ENCODE assay signal across 8 cellular contexts in the genomic region with DNA sequence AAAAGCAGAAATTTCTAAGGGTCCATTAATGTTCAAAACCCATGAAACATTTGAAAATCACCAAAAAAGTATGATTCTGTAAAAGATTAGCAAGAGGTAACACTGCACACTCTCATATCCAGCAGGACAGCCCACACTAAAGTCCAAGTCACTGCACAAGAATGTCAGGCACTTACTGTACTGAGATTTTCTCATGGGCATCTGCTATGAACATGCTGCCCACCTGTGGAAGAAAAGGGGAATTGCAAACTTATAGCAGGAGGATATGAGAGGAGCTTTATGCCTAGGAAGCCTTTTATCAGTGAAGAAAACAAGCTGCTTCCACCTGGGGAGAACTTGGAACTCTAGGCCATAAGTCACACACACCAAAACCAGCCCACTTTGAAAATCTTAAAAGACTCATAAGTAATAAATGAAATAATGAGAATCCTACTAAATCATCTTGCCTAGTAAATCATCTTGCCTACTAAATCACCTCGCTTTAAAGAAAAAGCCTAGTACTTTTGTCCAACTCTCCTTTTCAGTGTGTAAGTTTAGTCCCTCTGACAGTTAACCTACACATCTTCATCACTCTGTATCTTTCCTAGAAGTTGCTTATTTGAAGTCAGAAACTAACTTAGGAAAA. TPM values are rescaled to one million over a fixed set of nuclear protein-coding genes. Genes with fewer than 3 reads are reported as not detected.
DNase-seq lines count a peak whose midpoint lies in the region; ATAC-seq and TF ChIP-seq lines count a peak whose summit lies in the region.

No MANE protein-coding gene starts in this region.

- DNase-seq in Calu3 (peak; percentile 45), NCI-H1694 (lab: John Stamatoyannopoulos, UW) (peak; percentile 56), T1000 (lab: John Stamatoyannopoulos, UW) (peak; percentile 58), dedifferentiated amniotic fluid mesenchymal stem cell (ENCODE audit: extremely low spot score) (peak; percentile 93), right lobe of liver (peak in 1 of 3 donors; percentile 48), stomach (peak; percentile 47)
- no peak for DNase-seq in NK-92 treated with Interleukin-12 subunit alpha and Interleukin-12 subunit beta, amount 100 ng/mL, for 24 hours (lab: John Stamatoyannopoulos, UW)

- 91% methylated on average over 1 of the region's 1 CpG for WGBS in right lobe of liver (ENCODE audit: insufficient coverage, low coverage, low lambda C conversion rate, missing lambda C conversion rate)
- WGBS in stomach, 5 donors, result 97 to 100% (median 97%) methylated on average over 1 of the region's 1 CpG

- H3K4me1 ChIP-seq in right lobe of liver, result no peaks in the 10 kb centered on the region
- peaks cover 0 to 7% (median 2%) of the 10 kb centered on the region in 4 donors for H3K4me1 ChIP-seq in stomach

- TF ChIP-seq POLR2A in right lobe of liver (IDR thresholded peaks at IDR 0.05), result no peak
- TF ChIP-seq POLR2A in stomach (IDR thresholded peaks at IDR 0.05), result no peak

- ATAC-seq in GM21528 (IDR thresholded peaks at IDR 0.05; ENCODE audit: low FRiP score, unreplicated experiment), result peak; percentile 58
- peak; percentile 93 to 100 (median 98) for ATAC-seq in right lobe of liver

- H3K4me1 Mint-ChIP-seq in Calu3 (ENCODE audit: low read depth, unreplicated experiment), result peaks cover 18% of the 10 kb centered on the region

- no peaks in the 10 kb centered on the region for H3K9me3 Mint-ChIP-seq in Calu3 (ENCODE audit: low read depth, unreplicated experiment)

- H3K27me3 ChIP-seq in right lobe of liver (no peaks in the 10 kb centered on the region), stomach (no peaks in the 10 kb centered on the region)

- no peaks in the 10 kb centered on the region for H3K36me3 Mint-ChIP-seq in Calu3 (ENCODE audit: insufficient read depth, unreplicated experiment)

- CTCF ChIA-PET in Calu3 (lab: Charles Lee), result interaction anchor here (0.6 to 2.5 kb wide), 18 partner anchors 9 to 796 kb away, joined by 3 to 47 read pairs (median 4); no protein-coding TSS in a partner anchor

- H3K36me3 ChIP-seq in right lobe of liver, result peaks cover 0 to 39% (median 4%) of the 10 kb centered on the region in 4 donors
- H3K36me3 ChIP-seq in stomach, result peaks cover 4 to 81% (median 76%) of the 10 kb centered on the region in 4 donors

- no peak overlapping the region for H3K4me3 ChIP-seq in right lobe of liver
- no peak overlapping the region for H3K4me3 ChIP-seq in stomach

- H3K27ac Mint-ChIP-seq in Calu3 (ENCODE audit: unreplicated experiment), result peak overlapping the region; percentile 23

- no peak for TF ChIP-seq EP300 in stomach (IDR thresholded peaks at IDR 0.05)

- no TSS peak for BruUV-seq in Calu3 (replicated peaks; lab: Mats Ljungman, UMichigan)

- TF ChIP-seq CTCF in Calu3 (IDR thresholded peaks at IDR 0.05; ENCODE audit: unreplicated experiment) (peak; percentile 50), right lobe of liver (IDR thresholded peaks at IDR 0.05) (peak; percentile 84 to 95 (median 90)), stomach (IDR thresholded peaks at IDR 0.05) (peak in 5 of 7 experiments; percentile 76 to 94 (median 82))

- no peaks in the 10 kb centered on the region for H3K27me3 Mint-ChIP-seq in Calu3 (ENCODE audit: unreplicated experiment)

- no peaks in the 10 kb centered on the region for H3K9me3 ChIP-seq in right lobe of liver
- H3K9me3 ChIP-seq in stomach, result no peaks in the 10 kb centered on the region

- no peak overlapping the region for H3K4me3 Mint-ChIP-seq in Calu3 (ENCODE audit: low read depth, unreplicated experiment)

- H3K27ac ChIP-seq in right lobe of liver (no peak overlapping the region), stomach (no peak overlapping the region)

- intact Hi-C loops in Calu3 (cut with micrococcal nuclease; ENCODE audit: unreplicated experiment) (loop anchor here (1.0 kb wide), 2 partner anchors 121 to 170 kb away; no protein-coding TSS in a partner anchor), right lobe of liver (cut with DNase I) (loop anchor here (5.0 to 10.0 kb wide), 2 partner anchors 125 to 173 kb away; no protein-coding TSS in a partner anchor), stomach (cut with DNase I; ENCODE audit: low total_unique reads) (loop anchor here (10.0 kb wide), 1 partner anchor 175 kb away; no protein-coding TSS in a partner anchor)

RNA-seq across cellular contexts. Expression of a gene that starts 46.1 kb away (rescaled TPM):
- total RNA-seq in Calu3 (2022), result 14.1 and 14.5 TPM in 2 replicates
- total RNA-seq in right lobe of liver, result 10 to 100 TPM in 4 of 6 experiments, 1 to 10 TPM in 2; 8.5 to 13.4 (median 11.6) TPM
- 10 to 100 TPM in 4 of 5 donors, 1 to 10 TPM in 1; 3.5 to 29.0 (median 18.2) TPM for total RNA-seq in stomach
- 10 to 100 TPM; 10.1 to 18.1 (median 10.1) TPM for polyA plus RNA-seq in stomach

RNA-seq across cellular contexts. Expression of a gene that starts 55.2 kb away (rescaled TPM):
- 14.7 and 16.9 TPM in 2 replicates for total RNA-seq in Calu3 (2022)
- total RNA-seq in right lobe of liver, result 10 to 100 TPM in 2 of 6 experiments, 1 to 10 TPM in 4; 6.6 to 11.7 (median 8.4) TPM
- 10 to 100 TPM in 3 of 5 donors, 1 to 10 TPM in 2; 7.0 to 42.4 (median 14.0) TPM for total RNA-seq in stomach
- polyA plus RNA-seq in stomach, result 10 to 100 TPM; 10.3 to 10.7 (median 10.6) TPM
